9 cellular contexts compared by ENCODE assay signal in the genomic region with DNA sequence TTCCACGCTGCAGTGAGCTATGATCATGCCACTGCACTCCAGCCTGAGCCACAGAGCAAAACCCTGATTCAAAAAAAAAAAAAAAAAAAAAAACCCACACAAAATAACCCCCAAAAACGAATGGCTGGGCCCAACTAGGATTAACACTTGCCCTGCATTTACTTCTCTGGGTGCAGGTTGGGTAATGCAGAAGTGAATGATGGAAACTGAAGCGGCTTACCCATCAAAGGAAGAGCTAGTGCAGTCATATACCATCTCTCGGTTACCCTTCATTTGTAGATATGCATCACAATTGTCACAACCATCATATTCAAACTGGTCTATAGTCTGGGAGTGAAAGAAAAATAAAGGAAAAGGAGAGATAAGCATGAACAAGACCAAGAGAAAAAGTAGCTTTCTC. TPM values are rescaled to one million over a fixed set of nuclear protein-coding genes. Genes with fewer than 3 reads are reported as not detected.
A peak's percentile ranks its signal among the peaks of the same experiment; 100 is the strongest.
DNase-seq lines count a peak whose midpoint lies in the region; ATAC-seq and TF ChIP-seq lines count a peak whose summit lies in the region.
"Had no signal": no experiment of that assay in that cellular context is flagged by ENCODE, and none has a peak within 500 bp of the region (broad histone marks: within the 10 kb centered on the region; RNA-seq: fewer than 3 reads in every experiment).

No MANE protein-coding gene starts in this region.

- peaks cover 24% of the 10 kb centered on the region for H3K36me3 ChIP-seq in H7 (replicated peaks; ENCODE audit: control insufficient read depth, insufficient read depth, low read length)
- peaks cover 47% of the 10 kb centered on the region for H3K36me3 ChIP-seq in WERI-Rb-1
- H3K36me3 ChIP-seq in skeletal muscle tissue (ENCODE audit: control insufficient read depth in 3 of 3, insufficient read depth in 3 of 3, low read length in 3 of 3) = peaks cover 36% of the 10 kb centered on the region in 3 donors

- peak overlapping the region; percentile 91 to 98 (median 97) for H3K9ac ChIP-seq in skeletal muscle tissue (ENCODE audit: low read depth in 1 of 3, low read length in 3 of 3)

- H3K4me3 ChIP-seq in H7 (ENCODE audit: insufficient read depth, low read depth, low read length) (peak overlapping the region; percentile 88), WERI-Rb-1 (ENCODE audit: low read depth, low read length) (peak overlapping the region; percentile 92), right cardiac atrium (ENCODE audit: low read length) (peak overlapping the region; percentile 84), skeletal muscle tissue (ENCODE audit: low read length in 3 of 3) (peak overlapping the region; percentile 78 to 100 (median 99))

- no peak for TF ChIP-seq CTCF in WERI-Rb-1 (IDR thresholded peaks at IDR 0.05; ENCODE audit: low read depth, low read length)

- H3K9me3 ChIP-seq in WERI-Rb-1 (ENCODE audit: severe bottlenecking) (no peaks in the 10 kb centered on the region), right cardiac atrium (ENCODE audit: control insufficient read depth, low read length) (no peaks in the 10 kb centered on the region), skeletal muscle tissue (ENCODE audit: control insufficient read depth in 3 of 3, low read length in 3 of 3) (no peaks in the 10 kb centered on the region)

- H3K27me3 ChIP-seq in H7 (ENCODE audit: control insufficient read depth, insufficient read depth, low read length) (no peaks in the 10 kb centered on the region), WERI-Rb-1 (ENCODE audit: insufficient read depth, low read depth, severe bottlenecking) (no peaks in the 10 kb centered on the region), right cardiac atrium (ENCODE audit: control insufficient read depth, insufficient read depth) (no peaks in the 10 kb centered on the region), skeletal muscle tissue (ENCODE audit: control insufficient read depth in 3 of 3, insufficient read depth in 3 of 3, low read length in 3 of 3) (no peaks in the 10 kb centered on the region)

- ATAC-seq in right cardiac atrium (no peak), HG03135 (IDR thresholded peaks at IDR 0.05; ENCODE audit: unreplicated experiment) (no peak)

- 59% methylated on average over 4 of the region's 4 CpGs for WGBS in right cardiac atrium

- no peak for DNase-seq in H7
- no peak for DNase-seq in WERI-Rb-1
- DNase-seq in right cardiac atrium = no peak
- no peak for DNase-seq in pons (ENCODE audit: low spot score)
- no peak for DNase-seq in NCI-H1092 (lab: John Stamatoyannopoulos, UW)
- DNase-seq in iPS-NIHi11 (ENCODE audit: low spot score) = no peak
- DNase-seq: activated CD4-positive, alpha-beta T cell treated with anti-CD3 and anti-CD28 coated beads for 1 hour had no signal

- intact Hi-C loops in right cardiac atrium (cut with DNase I) = no loop called here

- H3K4me1 ChIP-seq in right cardiac atrium (ENCODE audit: control insufficient read depth, insufficient read depth, low read length) (no peaks in the 10 kb centered on the region), skeletal muscle tissue (ENCODE audit: control insufficient read depth in 3 of 3, insufficient read depth in 3 of 3, low read length in 3 of 3) (peaks cover 15 to 20% (median 16%) of the 10 kb centered on the region in 3 donors)

- H3K27ac ChIP-seq in WERI-Rb-1 (0 out of 2 replicates have a peak overlapping the region, but pooled peaks have one; percentile 74), right cardiac atrium (ENCODE audit: low read length) (no peak overlapping the region), skeletal muscle tissue (ENCODE audit: low read depth, low read length) (no peak overlapping the region)

RNA-seq across cellular contexts. Expression of a gene that starts 0.8 kb away (rescaled TPM):
- 88.8 and 91.6 TPM in 2 replicates for total RNA-seq in H7 (2014; rRNA removed; shearing (Covaris generic))
- total RNA-seq in right cardiac atrium (10 to 100 TPM; 51.9 to 65.6 (median 61.6) TPM), skeletal muscle tissue (62.6 TPM)
- polyA plus RNA-seq in right cardiac atrium = 69.3 TPM

RNA-seq across cellular contexts. Expression of a gene that starts 22.6 kb away (rescaled TPM):
- 4.2 and 11.6 TPM in 2 replicates for total RNA-seq in H7 (2014; rRNA removed; shearing (Covaris generic))
- total RNA-seq in right cardiac atrium = 10 to 100 TPM in 3 of 4 donors, 1 to 10 TPM in 1; 7.0 to 21.5 (median 19.2) TPM
- 13.0 TPM for polyA plus RNA-seq in right cardiac atrium
- 1.0 TPM for total RNA-seq in skeletal muscle tissue
